ENCODE assay signal across 8 cellular contexts in the genomic region with DNA sequence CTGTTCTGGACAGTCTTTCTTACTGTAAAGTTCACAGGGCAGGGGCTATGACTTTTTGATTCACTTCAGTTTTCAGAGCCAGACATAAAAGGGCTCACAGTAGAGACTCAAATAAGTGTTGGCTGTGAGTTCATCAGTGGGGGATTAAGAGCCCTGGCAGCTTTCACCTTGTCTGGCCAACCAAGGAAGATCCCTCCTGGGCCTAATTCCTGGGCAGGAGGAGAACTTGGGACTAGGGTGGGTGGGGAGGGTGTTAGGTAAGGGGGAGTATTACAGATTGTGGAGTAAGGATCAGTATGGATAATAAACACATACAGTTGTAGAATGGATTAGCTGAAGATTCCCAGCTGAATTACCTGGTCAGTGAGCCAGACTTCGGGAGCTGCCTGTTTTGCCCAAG. TPM values are rescaled to one million over a fixed set of nuclear protein-coding genes. Genes with fewer than 3 reads are reported as not detected.
DNase-seq lines count a peak whose midpoint lies in the region; ATAC-seq, FAIRE-seq and TF ChIP-seq lines count a peak whose summit lies in the region.

No MANE protein-coding gene starts in this region.

- no peaks in the 10 kb centered on the region for H3K9me3 ChIP-seq in CD8-positive, alpha-beta T cell (ENCODE audit: low read length)
- H3K9me3 ChIP-seq in OCI-LY3 (ENCODE audit: insufficient read depth, low read length): no peaks in the 10 kb centered on the region
- H3K9me3 ChIP-seq in H1 (ENCODE audit: insufficient read depth in 2 of 2, low read depth in 1 of 2, low read length in 1 of 2): no peaks in the 10 kb centered on the region

- H2BK15ac ChIP-seq in H1 (ENCODE audit: low read length): 0 out of 2 replicates have a peak overlapping the region, but pooled peaks have one; percentile 61

- H3K4me2 ChIP-seq in OCI-LY3 (ENCODE audit: low read length) (peak overlapping the region; percentile 90), H1 (ENCODE audit: insufficient read depth in 1 of 2, low read depth in 2 of 2, low read length in 2 of 2) (peak overlapping the region; percentile 85 to 97)

- H2BK20ac ChIP-seq in H1 (ENCODE audit: low read length): no peak overlapping the region

- TF ChIP-seq EP300 in H1 (IDR thresholded peaks at IDR 0.05; ENCODE audit: borderline replicate concordance in 1 of 2, low read depth in 2 of 2, low read length in 2 of 2): no peak

- peak overlapping the region; percentile 95 for H3K9ac ChIP-seq in OCI-LY3 (ENCODE audit: low read length)
- H3K9ac ChIP-seq in H1 (replicated peaks in 1 of 4; ENCODE audit: extremely low read depth in 1 of 4, low read depth in 3 of 4, low read length in 3 of 4): no peak overlapping the region

- H3K4me3 ChIP-seq in CD8-positive, alpha-beta T cell (ENCODE audit: low read depth, low read length): peak overlapping the region; percentile 94
- peak overlapping the region; percentile 85 for H3K4me3 ChIP-seq in OCI-LY3 (ENCODE audit: low read length)
- peak overlapping the region; percentile 63 to 86 (median 76); a peak in 7 of 8 replicates for H3K4me3 ChIP-seq in H1 (ENCODE audit: extremely low read depth in 1 of 4, insufficient read depth in 2 of 4, low read depth in 3 of 4, low read length in 4 of 4)

- FAIRE-seq in H1 (lab: Jason Lieb, UNC): no peak

- no peak overlapping the region for H2BK120ac ChIP-seq in H1 (replicated peaks; ENCODE audit: low read depth, low read length)

- DNase-seq in CD8-positive, alpha-beta T cell: no peak
- DNase-seq in H1 (ENCODE audit: low read depth in 1 of 2, low spot score in 2 of 2): no peak
- no peak for DNase-seq in osteocyte (ENCODE audit: extremely low spot score, unreplicated experiment)
- no peak for DNase-seq in NCI-H69 (lab: John Stamatoyannopoulos, UW)
- DNase-seq in stimulated activated CD4-positive, alpha-beta T cell treated with anti-CD3 and anti-CD28 coated beads, Interleukin-15, amount 100 ng/mL, for 24 hours: no peak
- DNase-seq in germinal center (ENCODE audit: low spot score): no peak
- no peak for DNase-seq in activated gamma-delta T cell (lab: John Stamatoyannopoulos, UW)

- peak overlapping the region; percentile 96 for H3K4me3 Mint-ChIP-seq in CD8-positive, alpha-beta T cell
- H3K4me3 Mint-ChIP-seq in osteocyte (ENCODE audit: unreplicated experiment): peak overlapping the region; percentile 90

- H4K8ac ChIP-seq in H1 (ENCODE audit: extremely low read depth, insufficient read depth, low read length): no peak overlapping the region

- peaks cover 13% of the 10 kb centered on the region for H3K4me1 ChIP-seq in CD8-positive, alpha-beta T cell (ENCODE audit: insufficient read depth, low read length)
- H3K4me1 ChIP-seq in OCI-LY3 (ENCODE audit: low read length) (peaks cover 9% of the 10 kb centered on the region), H1 (replicated peaks in 1 of 4; ENCODE audit: control insufficient read depth in 3 of 4, insufficient read depth in 4 of 4, low read length in 3 of 4) (peaks cover 4 to 15% (median 7%) of the 10 kb centered on the region in 4 experiments; a peak in 6 of 7 replicates)

- H3K56ac ChIP-seq in H1 (replicated peaks; ENCODE audit: insufficient read length, low read depth, low read length): no peak overlapping the region

- H3K79me1 ChIP-seq in H1 (ENCODE audit: low read depth, low read length): peaks cover 14% of the 10 kb centered on the region; the same call in 1 of the 2 replicates

- no peak for TF ChIP-seq RAD21 in H1 (IDR thresholded peaks at IDR 0.05 in 1 of 2, conservative IDR thresholded peaks at IDR 0.05 in 1 of 2; ENCODE audit: low read depth in 2 of 2, low read length in 2 of 2)

- no peak overlapping the region for H3K23ac ChIP-seq in H1 (ENCODE audit: insufficient read length)

- 88% methylated on average over 1 of the region's 1 CpG; no CpG with 5 or more reads in 1 of the 2 experiments for WGBS in H1 (ENCODE audit: extremely low coverage in 1 of 2, insufficient coverage in 1 of 2, insufficient read length in 1 of 2, insufficient replicate concordance in 2 of 2, low coverage in 1 of 2, low lambda C conversion rate in 2 of 2, missing lambda C conversion rate in 1 of 2), 2 experiments

- H3K4me1 Mint-ChIP-seq in CD8-positive, alpha-beta T cell (ENCODE audit: low read depth): peaks cover 38% of the 10 kb centered on the region
- peaks cover 30% of the 10 kb centered on the region for H3K4me1 Mint-ChIP-seq in osteocyte (ENCODE audit: unreplicated experiment)

- H3K27ac ChIP-seq in CD8-positive, alpha-beta T cell (ENCODE audit: low read depth, low read length): no peak overlapping the region
- H3K27ac ChIP-seq in OCI-LY3 (ENCODE audit: low read length) (no peak overlapping the region), H1 (ENCODE audit: low read depth, low read length) (no peak overlapping the region)

- H3K79me2 ChIP-seq in OCI-LY3 (ENCODE audit: low read length): peaks cover 16% of the 10 kb centered on the region
- peaks cover 4 to 28% of the 10 kb centered on the region in 2 experiments; a peak in 3 of 4 replicates for H3K79me2 ChIP-seq in H1 (ENCODE audit: control insufficient read depth in 1 of 2, insufficient read depth in 2 of 2, low read length in 2 of 2)

- no peaks in the 10 kb centered on the region for H3K36me3 ChIP-seq in CD8-positive, alpha-beta T cell (ENCODE audit: insufficient read depth, low read length)
- H3K36me3 ChIP-seq in OCI-LY3 (replicated peaks; ENCODE audit: low read depth, low read length): no peaks in the 10 kb centered on the region
- H3K36me3 ChIP-seq in H1 (ENCODE audit: control insufficient read depth in 2 of 4, insufficient read depth in 4 of 4, low read length in 3 of 4): no peaks in the 10 kb centered on the region; a peak in 1 of 8 replicates

- no peaks in the 10 kb centered on the region for H3K27me3 Mint-ChIP-seq in CD8-positive, alpha-beta T cell (ENCODE audit: low read depth)
- H3K27me3 Mint-ChIP-seq in osteocyte (ENCODE audit: unreplicated experiment): no peaks in the 10 kb centered on the region

- H2BK12ac ChIP-seq in H1 (ENCODE audit: low read depth, low read length): no peak overlapping the region

- H2AFZ ChIP-seq in OCI-LY3 (ENCODE audit: low read depth, low read length) (peak overlapping the region; percentile 75), H1 (ENCODE audit: low read length) (peak overlapping the region; percentile 79; the same call in 1 of the 2 replicates)

- no peak for TF ChIP-seq POLR2A in H1 (IDR thresholded peaks at IDR 0.05; ENCODE audit: control extremely low read depth in 1 of 2, low read depth in 2 of 2, low read length in 2 of 2)

- H3K4ac ChIP-seq in H1 (replicated peaks; ENCODE audit: insufficient read length, low read depth, low read length): no peak overlapping the region

- peak overlapping the region; percentile 92 for H3K27ac Mint-ChIP-seq in CD8-positive, alpha-beta T cell
- peak overlapping the region; percentile 91 for H3K27ac Mint-ChIP-seq in osteocyte (ENCODE audit: unreplicated experiment)

- CTCF ChIA-PET in CD8-positive, alpha-beta T cell (lab: Charles Lee): interaction anchor here (1.2 to 2.0 kb wide), 4 partner anchors 12 to 140 kb away, joined by 3 to 6 read pairs (median 4); no protein-coding TSS in a partner anchor
- CTCF ChIA-PET in H1 (lab: Charles Lee; ENCODE audit: partially characterized antibody): interaction anchor here (0.6 to 2.2 kb wide), 7 partner anchors 13 to 105 kb away, joined by 3 to 16 read pairs (median 3); no protein-coding TSS in a partner anchor

- no peak for ATAC-seq in CD8-positive, alpha-beta T cell

- POLR2A ChIA-PET in CD8-positive, alpha-beta T cell (lab: Charles Lee): no interaction called here
- POLR2A ChIA-PET in H1 (lab: Charles Lee; ENCODE audit: partially characterized antibody): no interaction called here

- no peak overlapping the region for H4K5ac ChIP-seq in H1 (ENCODE audit: insufficient read length, low read depth, low read length)

- intact Hi-C loops in CD8-positive, alpha-beta T cell (cut with DNase I, micrococcal nuclease): loop anchor here in 1 of 2 experiments (1.0 to 5.0 kb wide), 6 partner anchors 39 to 1940 kb away; a partner anchor contains a TSS

- no peaks in the 10 kb centered on the region for H3K9me3 Mint-ChIP-seq in CD8-positive, alpha-beta T cell
- no peaks in the 10 kb centered on the region for H3K9me3 Mint-ChIP-seq in osteocyte (ENCODE audit: unreplicated experiment)

- H4K20me1 ChIP-seq in OCI-LY3 (ENCODE audit: insufficient read depth, low read length): no peaks in the 10 kb centered on the region
- H4K20me1 ChIP-seq in H1 (replicated peaks in 1 of 2; ENCODE audit: control insufficient read depth in 1 of 2, insufficient read depth in 2 of 2, low read length in 2 of 2): peaks cover 3 to 14% of the 10 kb centered on the region in 2 experiments

- H3K18ac ChIP-seq in H1 (ENCODE audit: extremely low read depth, low read length): no peak overlapping the region

- H4K91ac ChIP-seq in H1 (replicated peaks; ENCODE audit: insufficient read length, low read length): no peak overlapping the region

- H3K14ac ChIP-seq in H1 (ENCODE audit: insufficient read length): no peak overlapping the region

- no peak overlapping the region for H2AK5ac ChIP-seq in H1 (ENCODE audit: low read depth, low read length)

- no peak for TF ChIP-seq CTCF in CD8-positive, alpha-beta T cell (IDR thresholded peaks at IDR 0.05)
- TF ChIP-seq CTCF in OCI-LY3 (IDR thresholded peaks at IDR 0.05; ENCODE audit: low read depth, low read length) (no peak), H1 (IDR thresholded peaks at IDR 0.05; ENCODE audit: control extremely low read depth in 1 of 3, insufficient read depth in 1 of 3, low read depth in 1 of 3, low read length in 3 of 3) (no peak), osteocyte (IDR thresholded peaks at IDR 0.05) (no peak)

- no peaks in the 10 kb centered on the region for H3K27me3 ChIP-seq in CD8-positive, alpha-beta T cell (ENCODE audit: insufficient read depth, low read length)
- H3K27me3 ChIP-seq in OCI-LY3 (ENCODE audit: low read depth, low read length): no peaks in the 10 kb centered on the region; the same call in 1 of the 2 replicates
- H3K27me3 ChIP-seq in H1 (replicated peaks in 1 of 4; ENCODE audit: control insufficient read depth in 3 of 4, extremely low read depth in 1 of 4, insufficient read depth in 3 of 4, low read length in 3 of 4): peaks cover 0 to 4% (median 0%) of the 10 kb centered on the region in 4 experiments; a peak in 4 of 7 replicates

- H2BK5ac ChIP-seq in H1 (ENCODE audit: low read depth, low read length): 0 out of 2 replicates have a peak overlapping the region, but pooled peaks have one; percentile 79

- peaks cover 5% of the 10 kb centered on the region for H3K36me3 Mint-ChIP-seq in CD8-positive, alpha-beta T cell
- peaks cover 4% of the 10 kb centered on the region for H3K36me3 Mint-ChIP-seq in osteocyte (ENCODE audit: unreplicated experiment)

- peaks cover 14% of the 10 kb centered on the region; the same call in 1 of the 2 replicates for H3K23me2 ChIP-seq in H1 (ENCODE audit: low read depth, low read length)

RNA-seq across cellular contexts. Expression of a gene that starts 0.9 kb away (rescaled TPM):
- total RNA-seq in CD8-positive, alpha-beta T cell: 1 to 10 TPM; 6.1 to 9.3 TPM
- total RNA-seq in H1 (2021; fragmentation: NEBNext Ultra II Directional; extraction: Animal tissue kit (Norgen Biotek cat#: 25700)): 29.3 and 29.4 TPM in 2 replicates
- polyA plus RNA-seq in H1 (2011; rRNA removed): 33.1 and 45.9 TPM in 2 replicates
- 27.8 TPM for polyA plus RNA-seq in H1 (2011; cell fraction: cytosol; rRNA removed)
- 87.1 TPM for polyA plus RNA-seq in H1 (2011; cell fraction: nucleus; rRNA removed)
- 20.0 to 23.2 TPM (median 21.2 TPM) in 4 replicates for polyA plus RNA-seq in H1 (2012, experiment 1 of 2)
- polyA plus RNA-seq in H1 (2012, experiment 2 of 2): 19.3 TPM
- 18.7 TPM for polyA plus RNA-seq in H1 (2013, experiment 1 of 2)
- polyA plus RNA-seq in H1 (2013, experiment 2 of 2): 20.6 TPM
- 53.5 and 60.7 TPM in 2 replicates for polyA minus RNA-seq in H1 (2011; rRNA and poly(A)+ RNA removed)
- 20.0 TPM for polyA minus RNA-seq in H1 (2011; cell fraction: cytosol; rRNA and poly(A)+ RNA removed)
- polyA minus RNA-seq in H1 (2011; cell fraction: nucleus; rRNA and poly(A)+ RNA removed): 39.1 TPM
- 9.8 and 12.7 TPM in 2 replicates for total RNA-seq in osteocyte

RNA-seq across cellular contexts. Expression of a gene that starts 40.3 kb away (rescaled TPM):
- total RNA-seq in CD8-positive, alpha-beta T cell: 10 to 100 TPM in 1 of 2 experiments, 1 to 10 TPM in 1; 4.7 to 10.7 TPM
- total RNA-seq in H1 (2021; fragmentation: NEBNext Ultra II Directional; extraction: Animal tissue kit (Norgen Biotek cat#: 25700)): 13.5 and 17.0 TPM in 2 replicates
- 6.3 and 9.0 TPM in 2 replicates for polyA plus RNA-seq in H1 (2011; rRNA removed)
- 7.1 TPM for polyA plus RNA-seq in H1 (2011; cell fraction: cytosol; rRNA removed)
- polyA plus RNA-seq in H1 (2011; cell fraction: nucleus; rRNA removed): 11.7 TPM
- 10.4 to 12.7 TPM (median 11.1 TPM) in 4 replicates for polyA plus RNA-seq in H1 (2012, experiment 1 of 2)
- polyA plus RNA-seq in H1 (2012, experiment 2 of 2): 12.7 TPM
- 7.8 TPM for polyA plus RNA-seq in H1 (2013, experiment 1 of 2)
- polyA plus RNA-seq in H1 (2013, experiment 2 of 2): 7.9 TPM
- 12.5 and 14.9 TPM in 2 replicates for polyA minus RNA-seq in H1 (2011; rRNA and poly(A)+ RNA removed)
- polyA minus RNA-seq in H1 (2011; cell fraction: cytosol; rRNA and poly(A)+ RNA removed): 4.8 TPM
- 8.9 TPM for polyA minus RNA-seq in H1 (2011; cell fraction: nucleus; rRNA and poly(A)+ RNA removed)
- total RNA-seq in osteocyte: 30.8 and 35.5 TPM in 2 replicates
